ENCODE assay signal across 8 cellular contexts in genomic region chr5:66306105-66306843, GRCh38.
DNase-seq lines count a peak whose midpoint lies in the region; ATAC-seq lines count a peak whose summit lies in the region.

No MANE protein-coding gene starts in this region.

- H3K9me3 ChIP-seq in trophoblast cell (ENCODE audit: insufficient read depth, low read depth, low read length) = no peaks in the 10 kb centered on the region

- H2BK12ac ChIP-seq in trophoblast cell (ENCODE audit: low read length) = no peak overlapping the region

- H3K23ac ChIP-seq in trophoblast cell (ENCODE audit: low read length) = no peak overlapping the region

- DNase-seq in Ammon's horn (ENCODE audit: low spot score) = peak; percentile 79
- DNase-seq in NCI-H748 (lab: John Stamatoyannopoulos, UW; ENCODE audit: unreplicated experiment) = peak; percentile 82
- peak; percentile 23 for DNase-seq in activated naive CD8-positive, alpha-beta T cell treated with anti-CD3 and anti-CD28 coated beads for 36 hours
- no peak for DNase-seq in Right ventricle myocardium superior
- peak; percentile 54 to 85 for DNase-seq in trophoblast cell

- no peak overlapping the region for H3K4me2 ChIP-seq in trophoblast cell (ENCODE audit: low read length)

- no peak overlapping the region for H3K14ac ChIP-seq in trophoblast cell (ENCODE audit: low read length)

- no peak overlapping the region for H2BK5ac ChIP-seq in trophoblast cell (ENCODE audit: low read depth, low read length, poor library complexity)

- H3K27me3 ChIP-seq in trophoblast cell (ENCODE audit: insufficient read depth, low read length) = no peaks in the 10 kb centered on the region

- no peaks in the 10 kb centered on the region for H3K79me2 ChIP-seq in trophoblast cell (ENCODE audit: control insufficient read depth, insufficient read depth, low read length, poor library complexity)

- H3K79me1 ChIP-seq in trophoblast cell (ENCODE audit: low read length) = no peaks in the 10 kb centered on the region

- no peak overlapping the region for H3K27ac ChIP-seq in trophoblast cell (ENCODE audit: low read depth, low read length)

- no CpG with 5 or more reads among the region's 9 CpGs for WGBS in trophoblast cell (ENCODE audit: extremely low coverage, insufficient coverage, insufficient read length)

- H3K27ac Mint-ChIP-seq in activated naive CD8-positive, alpha-beta T cell treated with anti-CD3 and anti-CD28 coated beads for 36 hours = no peak overlapping the region

- H3K9me3 Mint-ChIP-seq in activated naive CD8-positive, alpha-beta T cell treated with anti-CD3 and anti-CD28 coated beads for 36 hours = no peaks in the 10 kb centered on the region

- H3K9ac ChIP-seq in trophoblast cell (ENCODE audit: low read length) = no peak overlapping the region

- H2AK5ac ChIP-seq in trophoblast cell (ENCODE audit: low read length) = no peak overlapping the region

- H3K4me1 ChIP-seq in trophoblast cell (ENCODE audit: control insufficient read depth in 1 of 2, insufficient read depth in 2 of 2, low read length in 2 of 2) = no peaks in the 10 kb centered on the region

- H3K18ac ChIP-seq in trophoblast cell (ENCODE audit: low read length) = no peak overlapping the region

- no peak overlapping the region for H2AFZ ChIP-seq in trophoblast cell (ENCODE audit: insufficient read depth, low read length, poor library complexity)

- no peak overlapping the region for H4K91ac ChIP-seq in trophoblast cell (ENCODE audit: low read depth, low read length)

- no peaks in the 10 kb centered on the region for H3K36me3 Mint-ChIP-seq in activated naive CD8-positive, alpha-beta T cell treated with anti-CD3 and anti-CD28 coated beads for 36 hours

- no peaks in the 10 kb centered on the region for H3K36me3 ChIP-seq in trophoblast cell (ENCODE audit: control insufficient read depth in 1 of 2, insufficient read depth in 2 of 2, low read length in 2 of 2)

- ATAC-seq in GM18502 (IDR thresholded peaks at IDR 0.05; ENCODE audit: poor library complexity, unreplicated experiment) (peak; percentile 86), HG03571 (IDR thresholded peaks at IDR 0.05; ENCODE audit: unreplicated experiment) (peak; percentile 73), Right ventricle myocardium superior (ENCODE audit: poor library complexity) (peak; percentile 88), GM18870 (IDR thresholded peaks at IDR 0.05; ENCODE audit: unreplicated experiment) (no peak)

- H3K27me3 Mint-ChIP-seq in activated naive CD8-positive, alpha-beta T cell treated with anti-CD3 and anti-CD28 coated beads for 36 hours = peaks cover 7% of the 10 kb centered on the region

- H4K12ac ChIP-seq in trophoblast cell (ENCODE audit: low read depth, low read length) = no peak overlapping the region

- no peaks in the 10 kb centered on the region for H3K4me1 Mint-ChIP-seq in activated naive CD8-positive, alpha-beta T cell treated with anti-CD3 and anti-CD28 coated beads for 36 hours

- H4K8ac ChIP-seq in trophoblast cell (ENCODE audit: low read depth, low read length) = no peak overlapping the region

- H3K4me3 ChIP-seq in trophoblast cell (ENCODE audit: low read depth, low read length) = no peak overlapping the region

- H3K4ac ChIP-seq in trophoblast cell (ENCODE audit: low read depth, low read length) = no peak overlapping the region

- no peak overlapping the region for H3K4me3 Mint-ChIP-seq in activated naive CD8-positive, alpha-beta T cell treated with anti-CD3 and anti-CD28 coated beads for 36 hours

- no peak overlapping the region for H2BK120ac ChIP-seq in trophoblast cell (ENCODE audit: insufficient read depth, low read length, poor library complexity)

- intact Hi-C loops in Right ventricle myocardium superior (cut with DNase I) = loop anchor here (5.0 to 10.0 kb wide), 4 partner anchors 191 to 451 kb away; partner anchors contain the start of gene MAST4
